In genomic region chr16:57131351-57131970, GRCh38 we compare ENCODE assay signal across 14 cellular contexts. TPM values are rescaled to one million over a fixed set of nuclear protein-coding genes. Genes with fewer than 3 reads are reported as not detected.
DNase-seq lines count a peak whose midpoint lies in the region; ATAC-seq and TF ChIP-seq lines count a peak whose summit lies in the region.
"Had no signal": no experiment of that assay in that cellular context is flagged by ENCODE, and none has a peak within 500 bp of the region (broad histone marks: within the 10 kb centered on the region; RNA-seq: fewer than 3 reads in every experiment).

No MANE protein-coding gene starts in this region.

- ATAC-seq in activated naive CD4-positive, alpha-beta T cell treated with anti-CD3 and anti-CD28 coated beads, Interleukin-2, amount 50 U/mL, for 72 hours = no peak
- ATAC-seq in naive thymus-derived CD4-positive, alpha-beta T cell = no peak
- ATAC-seq in GM21515 (IDR thresholded peaks at IDR 0.05; ENCODE audit: unreplicated experiment) = no peak
- ATAC-seq: GM23338 had no signal

- H3K9me3 ChIP-seq in naive thymus-derived CD4-positive, alpha-beta T cell (ENCODE audit: control insufficient read depth in 2 of 3, low read length in 3 of 3) = no peaks in the 10 kb centered on the region
- H3K9me3 ChIP-seq: ovary had no signal

- H3K27me3 Mint-ChIP-seq in activated naive CD4-positive, alpha-beta T cell treated with anti-CD3 and anti-CD28 coated beads, Interleukin-2, amount 50 U/mL, for 24 hours = no peaks in the 10 kb centered on the region
- no peaks in the 10 kb centered on the region for H3K27me3 Mint-ChIP-seq in naive thymus-derived CD4-positive, alpha-beta T cell
- H3K27me3 Mint-ChIP-seq in type B pancreatic cell = no peaks in the 10 kb centered on the region
- H3K27me3 Mint-ChIP-seq: activated CD4-positive, alpha-beta T cell treated with anti-CD3 and anti-CD28 coated beads, Interleukin-2, amount 10 ng/mL, durations not matched to agents 24 days and 14 days had no signal

- CTCF ChIA-PET in naive thymus-derived CD4-positive, alpha-beta T cell (lab: Charles Lee) = no interaction called here

- TF ChIP-seq CTCF in type B pancreatic cell (conservative IDR thresholded peaks at IDR 0.05) = no peak
- no peak for TF ChIP-seq CTCF in GM13976 (IDR thresholded peaks at IDR 0.05; ENCODE audit: borderline replicate concordance, control extremely low read depth, extremely low read depth, insufficient read depth, missing control alignments)

- peak overlapping the region; percentile 44 for H3K4me3 ChIP-seq in naive thymus-derived CD4-positive, alpha-beta T cell (ENCODE audit: low read length)
- H3K4me3 ChIP-seq: GM23338, ovary had no signal

- H3K27ac ChIP-seq in caudate nucleus (ENCODE audit: low read depth, low read length) = peak overlapping the region; percentile 91
- peak overlapping the region; percentile 80 for H3K27ac ChIP-seq in naive thymus-derived CD4-positive, alpha-beta T cell (ENCODE audit: low read depth, low read length)
- H3K27ac ChIP-seq: ovary had no signal

- no peaks in the 10 kb centered on the region for H3K9me3 Mint-ChIP-seq in activated naive CD4-positive, alpha-beta T cell treated with anti-CD3 and anti-CD28 coated beads, Interleukin-2, amount 50 U/mL, for 24 hours
- no peaks in the 10 kb centered on the region for H3K9me3 Mint-ChIP-seq in activated naive CD4-positive, alpha-beta T cell treated with anti-CD3 and anti-CD28 coated beads, Interleukin-2, amount 50 U/mL, for 72 hours
- H3K9me3 Mint-ChIP-seq in naive thymus-derived CD4-positive, alpha-beta T cell = no peaks in the 10 kb centered on the region
- H3K9me3 Mint-ChIP-seq in type B pancreatic cell = no peaks in the 10 kb centered on the region
- H3K9me3 Mint-ChIP-seq: activated CD4-positive, alpha-beta T cell treated with anti-CD3 and anti-CD28 coated beads, Interleukin-2, amount 10 ng/mL, durations not matched to agents 24 days and 14 days; GM23338 had no signal

- peak overlapping the region; percentile 85 for H3K27ac Mint-ChIP-seq in activated naive CD4-positive, alpha-beta T cell treated with anti-CD3 and anti-CD28 coated beads, Interleukin-2, amount 50 U/mL, for 24 hours
- H3K27ac Mint-ChIP-seq in activated naive CD4-positive, alpha-beta T cell treated with anti-CD3 and anti-CD28 coated beads, Interleukin-2, amount 50 U/mL, for 72 hours = peak overlapping the region in 1 of 2 donors; percentile 82
- H3K27ac Mint-ChIP-seq in naive thymus-derived CD4-positive, alpha-beta T cell = peak overlapping the region; percentile 68 to 94 (median 88)
- peak overlapping the region; percentile 31 for H3K27ac Mint-ChIP-seq in type B pancreatic cell

- intact Hi-C loops in naive thymus-derived CD4-positive, alpha-beta T cell (cut with micrococcal nuclease) = no loop called here

- H3K4me1 Mint-ChIP-seq in activated naive CD4-positive, alpha-beta T cell treated with anti-CD3 and anti-CD28 coated beads, Interleukin-2, amount 50 U/mL, for 24 hours = peaks cover 89% of the 10 kb centered on the region
- H3K4me1 Mint-ChIP-seq in naive thymus-derived CD4-positive, alpha-beta T cell = peaks cover 51 to 98% (median 82%) of the 10 kb centered on the region in 7 donors
- peaks cover 11% of the 10 kb centered on the region for H3K4me1 Mint-ChIP-seq in type B pancreatic cell (ENCODE audit: unreplicated experiment)

- in situ Hi-C loops in GM13976 (cut with MboI; ENCODE audit: low sequenced_read_pairs, unreplicated experiment) = no loop called here

- H3K36me3 ChIP-seq in naive thymus-derived CD4-positive, alpha-beta T cell (ENCODE audit: control insufficient read depth in 2 of 3, insufficient read depth in 3 of 3, low read length in 3 of 3) = no peaks in the 10 kb centered on the region
- H3K36me3 ChIP-seq: ovary had no signal

- no peak for DNase-seq in activated naive CD4-positive, alpha-beta T cell treated with anti-CD3 and anti-CD28 coated beads, Interleukin-2, amount 50 U/mL, for 72 hours (ENCODE audit: low spot score in 2 of 2)
- DNase-seq in caudate nucleus (lab: John Stamatoyannopoulos, UW) = peak in 58 of 61 donors; percentile 9 to 92 (median 77)
- no peak for DNase-seq in naive thymus-derived CD4-positive, alpha-beta T cell
- DNase-seq in type B pancreatic cell (ENCODE audit: extremely low spot score, unreplicated experiment) = no peak
- no peak for DNase-seq in NCI-H187 treated with DMSO at 0.1 percent for 48 hours (lab: John Stamatoyannopoulos, UW)
- DNase-seq in GM13976 (ENCODE audit: low spot score) = no peak
- DNase-seq: activated CD4-positive, alpha-beta T cell treated with anti-CD3 and anti-CD28 coated beads, Interleukin-2, amount 10 ng/mL, durations not matched to agents 24 days and 14 days; EL; NCI-H2081; ovary; stimulated activated CD8-positive, alpha-beta memory T cell treated with anti-CD3 and anti-CD28 coated beads, Interleukin-4, amount 100 ng/mL, for 48 hours had no signal

- no peaks in the 10 kb centered on the region for H3K27me3 ChIP-seq in naive thymus-derived CD4-positive, alpha-beta T cell (ENCODE audit: control insufficient read depth in 2 of 2, insufficient read depth in 2 of 2, low read length in 2 of 2)
- H3K27me3 ChIP-seq: ovary had no signal

- POLR2A ChIA-PET in naive thymus-derived CD4-positive, alpha-beta T cell (lab: Charles Lee) = interaction anchor here (1.2 kb wide), 1 partner anchor 39 kb away, joined by 3 read pairs; the partner anchor contains the start of gene CPNE2

- peak overlapping the region; percentile 42 for H3K4me3 Mint-ChIP-seq in activated naive CD4-positive, alpha-beta T cell treated with anti-CD3 and anti-CD28 coated beads, Interleukin-2, amount 50 U/mL, for 24 hours
- H3K4me3 Mint-ChIP-seq in naive thymus-derived CD4-positive, alpha-beta T cell = peak overlapping the region in 8 of 10 donors; percentile 3 to 73 (median 58)
- no peak overlapping the region for H3K4me3 Mint-ChIP-seq in type B pancreatic cell
- H3K4me3 Mint-ChIP-seq: activated CD4-positive, alpha-beta T cell treated with anti-CD3 and anti-CD28 coated beads, Interleukin-2, amount 10 ng/mL, durations not matched to agents 24 days and 14 days; GM23338 had no signal

- peaks cover 81 to 88% of the 10 kb centered on the region in 2 donors for H3K4me1 ChIP-seq in naive thymus-derived CD4-positive, alpha-beta T cell (ENCODE audit: control insufficient read depth in 2 of 2, insufficient read depth in 2 of 2, low read length in 2 of 2)

- H3K36me3 Mint-ChIP-seq in activated naive CD4-positive, alpha-beta T cell treated with anti-CD3 and anti-CD28 coated beads, Interleukin-2, amount 50 U/mL, for 24 hours = no peaks in the 10 kb centered on the region
- H3K36me3 Mint-ChIP-seq in activated naive CD4-positive, alpha-beta T cell treated with anti-CD3 and anti-CD28 coated beads, Interleukin-2, amount 50 U/mL, for 72 hours = no peaks in the 10 kb centered on the region
- H3K36me3 Mint-ChIP-seq in naive thymus-derived CD4-positive, alpha-beta T cell = peaks cover 0 to 2% (median 0%) of the 10 kb centered on the region in 5 donors
- H3K36me3 Mint-ChIP-seq in type B pancreatic cell = peaks cover 4% of the 10 kb centered on the region

RNA-seq across cellular contexts. Expression of gene CPNE2, which starts 39.1 kb away (rescaled TPM):
- total RNA-seq in activated naive CD4-positive, alpha-beta T cell treated with anti-CD3 and anti-CD28 coated beads, Interleukin-2, amount 50 U/mL, for 72 hours = 10 to 100 TPM in 1 of 2 donors, 1 to 10 TPM in 1; 5.1 to 11.5 TPM
- 10 to 100 TPM in 1 of 5 experiments, 1 to 10 TPM in 4; 1.1 to 11.7 (median 3.5) TPM for total RNA-seq in naive thymus-derived CD4-positive, alpha-beta T cell
- 10 to 100 TPM in 1 of 2 donors, 1 to 10 TPM in 1; 6.8 to 12.6 TPM for polyA plus RNA-seq in naive thymus-derived CD4-positive, alpha-beta T cell
- 28.8 and 32.0 TPM in 2 replicates for total RNA-seq in type B pancreatic cell (ENCODE audit: low replicate concordance)

RNA-seq across cellular contexts. Expression of gene PSME3IP1, which starts 54.4 kb away (rescaled TPM):
- 100 to 1,000 TPM; 113 to 115 TPM for total RNA-seq in activated naive CD4-positive, alpha-beta T cell treated with anti-CD3 and anti-CD28 coated beads, Interleukin-2, amount 50 U/mL, for 72 hours
- total RNA-seq in naive thymus-derived CD4-positive, alpha-beta T cell = 100 to 1,000 TPM; 109 to 159 (median 140) TPM
- polyA plus RNA-seq in naive thymus-derived CD4-positive, alpha-beta T cell = 10 to 100 TPM; 76.3 to 84.7 TPM
- 90.1 and 94.4 TPM in 2 replicates for total RNA-seq in type B pancreatic cell (ENCODE audit: low replicate concordance)

RNA-seq across cellular contexts. Expression of gene RSPRY1, which starts 54.7 kb away (rescaled TPM):
- total RNA-seq in activated naive CD4-positive, alpha-beta T cell treated with anti-CD3 and anti-CD28 coated beads, Interleukin-2, amount 50 U/mL, for 72 hours = 10 to 100 TPM; 37.2 to 38.6 TPM
- 10 to 100 TPM; 24.1 to 40.5 (median 33.6) TPM for total RNA-seq in naive thymus-derived CD4-positive, alpha-beta T cell
- 10 to 100 TPM; 22.2 to 34.2 TPM for polyA plus RNA-seq in naive thymus-derived CD4-positive, alpha-beta T cell
- 36.3 and 49.9 TPM in 2 replicates for total RNA-seq in type B pancreatic cell (ENCODE audit: low replicate concordance)

Comparison
In these comparisons a context has a peak if more than half of its experiments do, and no peak if none do; other contexts are left out.
1. DNase-seq: peak in caudate nucleus (58 of 61); none in activated naive CD4-positive, alpha-beta T cell treated with anti-CD3 and anti-CD28 coated beads, Interleukin-2, amount 50 U/mL, for 72 hours (0 of 2), naive thymus-derived CD4-positive, alpha-beta T cell (0 of 9), type B pancreatic cell (single experiment), NCI-H187 treated with DMSO at 0.1 percent for 48 hours (single experiment) and GM13976 (single experiment).